8 cellular contexts compared by ENCODE assay signal in the genomic region with DNA sequence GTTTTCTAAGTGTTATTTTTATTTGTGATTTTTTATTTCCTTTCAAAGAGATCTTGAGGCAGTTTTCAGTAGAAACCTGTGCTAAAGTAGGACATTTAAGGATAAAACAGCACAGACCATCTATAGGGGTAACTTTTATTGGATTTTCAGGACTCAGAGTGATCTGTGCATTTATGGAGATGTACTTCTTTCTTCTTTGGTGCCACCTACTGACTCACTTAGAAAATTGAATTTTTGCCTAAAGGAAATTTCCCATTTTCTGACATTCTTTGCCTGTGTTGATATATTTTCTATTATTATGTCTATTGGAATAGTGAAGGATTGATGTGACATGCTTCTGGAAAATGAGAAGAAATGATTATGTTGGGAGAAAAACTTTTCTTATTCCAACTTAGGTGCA.
DNase-seq lines count a peak whose midpoint lies in the region; ATAC-seq and TF ChIP-seq lines count a peak whose summit lies in the region.

No MANE protein-coding gene starts in this region.

- TF ChIP-seq CTCF in heart left ventricle (IDR thresholded peaks at IDR 0.05) (peak in 9 of 12 donors; percentile 6 to 53 (median 19)), right atrium auricular region (IDR thresholded peaks at IDR 0.05) (peak in 1 of 2 donors; percentile 47), epithelial cell of esophagus (IDR thresholded peaks at IDR 0.05; ENCODE audit: insufficient read depth, low read depth, low read length, missing control alignments) (peak; percentile 41), upper lobe of right lung (IDR thresholded peaks at IDR 0.05) (peak; percentile 34), esophagus muscularis mucosa (IDR thresholded peaks at IDR 0.05) (peak in 1 of 3 experiments; percentile 18)

- DNase-seq in heart left ventricle: no peak
- no peak for DNase-seq in right atrium auricular region (ENCODE audit: low spot score)
- peak; percentile 45 for DNase-seq in NCI-H748 treated with DMSO at 0.1 percent for 48 hours (lab: John Stamatoyannopoulos, UW)
- DNase-seq in epithelial cell of esophagus (ENCODE audit: low read depth): peak; percentile 39
- no peak for DNase-seq in upper lobe of right lung
- no peak for DNase-seq in esophagus muscularis mucosa (ENCODE audit: extremely low spot score)
- no peak for DNase-seq in stimulated activated naive CD8-positive, alpha-beta T cell treated with anti-CD3 and anti-CD28 coated beads, Interleukin-15, Interleukin-2, amounts not matched to agents 100 U/mL and 50 U/mL, for 24 hours
- no peak for DNase-seq in activated T-cell treated with anti-CD3 and anti-CD28 coated beads, Interleukin-2, amount 50 U/mL, for 4 hours

- H3K4me3 Mint-ChIP-seq in activated T-cell treated with anti-CD3 and anti-CD28 coated beads, Interleukin-2, amount 50 U/mL, for 4 hours: no peak overlapping the region

- no peak overlapping the region for H3K27ac ChIP-seq in heart left ventricle
- H3K27ac ChIP-seq in right atrium auricular region: no peak overlapping the region
- H3K27ac ChIP-seq in upper lobe of right lung: no peak overlapping the region
- no peak overlapping the region for H3K27ac ChIP-seq in esophagus muscularis mucosa (replicated peaks in 1 of 4)

- TF ChIP-seq EP300 in esophagus muscularis mucosa (IDR thresholded peaks at IDR 0.05): no peak

- no peaks in the 10 kb centered on the region for H3K9me3 ChIP-seq in heart left ventricle
- no peaks in the 10 kb centered on the region for H3K9me3 ChIP-seq in right atrium auricular region
- H3K9me3 ChIP-seq in upper lobe of right lung: no peaks in the 10 kb centered on the region
- H3K9me3 ChIP-seq in esophagus muscularis mucosa: no peaks in the 10 kb centered on the region

- no peaks in the 10 kb centered on the region for H3K36me3 Mint-ChIP-seq in activated T-cell treated with anti-CD3 and anti-CD28 coated beads, Interleukin-2, amount 50 U/mL, for 4 hours (ENCODE audit: insufficient read depth)

- ATAC-seq in heart left ventricle (no peak), upper lobe of right lung (no peak)
- no peak for ATAC-seq in stimulated activated naive CD8-positive, alpha-beta T cell treated with anti-CD3 and anti-CD28 coated beads, Interleukin-15, Interleukin-2, amounts not matched to agents 100 U/mL and 50 U/mL, for 24 hours
- ATAC-seq in activated T-cell treated with anti-CD3 and anti-CD28 coated beads, Interleukin-2, amount 50 U/mL, for 4 hours: no peak

- no peaks in the 10 kb centered on the region for H3K4me1 Mint-ChIP-seq in activated T-cell treated with anti-CD3 and anti-CD28 coated beads, Interleukin-2, amount 50 U/mL, for 4 hours (ENCODE audit: low read depth)

- no peaks in the 10 kb centered on the region for H3K9me3 Mint-ChIP-seq in activated T-cell treated with anti-CD3 and anti-CD28 coated beads, Interleukin-2, amount 50 U/mL, for 4 hours

- peaks cover 0 to 4% (median 0%) of the 10 kb centered on the region in 12 donors for H3K4me1 ChIP-seq in heart left ventricle
- H3K4me1 ChIP-seq in right atrium auricular region: no peaks in the 10 kb centered on the region
- no peaks in the 10 kb centered on the region for H3K4me1 ChIP-seq in upper lobe of right lung
- H3K4me1 ChIP-seq in esophagus muscularis mucosa: no peaks in the 10 kb centered on the region

- H3K27me3 Mint-ChIP-seq in activated T-cell treated with anti-CD3 and anti-CD28 coated beads, Interleukin-2, amount 50 U/mL, for 4 hours (ENCODE audit: low read depth): peaks cover 12% of the 10 kb centered on the region

- peaks cover 0 to 4% (median 0%) of the 10 kb centered on the region in 9 donors for H3K27me3 ChIP-seq in heart left ventricle
- no peaks in the 10 kb centered on the region for H3K27me3 ChIP-seq in right atrium auricular region
- peaks cover 5% of the 10 kb centered on the region for H3K27me3 ChIP-seq in upper lobe of right lung
- no peaks in the 10 kb centered on the region for H3K27me3 ChIP-seq in esophagus muscularis mucosa

- TF ChIP-seq POLR2A in heart left ventricle (IDR thresholded peaks at IDR 0.05) (no peak), esophagus muscularis mucosa (IDR thresholded peaks at IDR 0.05; ENCODE audit: low read depth) (no peak)

- intact Hi-C loops in heart left ventricle (cut with DNase I) (loop anchor here in 2 of 10 donors (5.0 to 10.0 kb wide), 2 partner anchors 299 to 336 kb away; a partner anchor contains a TSS), upper lobe of right lung (cut with DNase I) (no loop called here), esophagus muscularis mucosa (cut with DNase I) (no loop called here)

- H3K4me3 ChIP-seq in heart left ventricle: no peak overlapping the region
- H3K4me3 ChIP-seq in right atrium auricular region: no peak overlapping the region
- H3K4me3 ChIP-seq in epithelial cell of esophagus (ENCODE audit: low read length): no peak overlapping the region
- no peak overlapping the region for H3K4me3 ChIP-seq in upper lobe of right lung
- no peak overlapping the region for H3K4me3 ChIP-seq in esophagus muscularis mucosa

- H3K36me3 ChIP-seq in heart left ventricle (no peaks in the 10 kb centered on the region), right atrium auricular region (no peaks in the 10 kb centered on the region), upper lobe of right lung (no peaks in the 10 kb centered on the region), esophagus muscularis mucosa (no peaks in the 10 kb centered on the region)

Comparison
In these comparisons a context has a peak if more than half of its experiments do, and no peak if none do; other contexts are left out.
1. DNase-seq: peak in NCI-H748 treated with DMSO at 0.1 percent for 48 hours (single experiment) and epithelial cell of esophagus (single experiment); none in heart left ventricle (0 of 5), right atrium auricular region (single experiment), upper lobe of right lung (single experiment), esophagus muscularis mucosa (single experiment), stimulated activated naive CD8-positive, alpha-beta T cell treated with anti-CD3 and anti-CD28 coated beads, Interleukin-15, Interleukin-2, amounts not matched to agents 100 U/mL and 50 U/mL, for 24 hours (single experiment) and activated T-cell treated with anti-CD3 and anti-CD28 coated beads, Interleukin-2, amount 50 U/mL, for 4 hours (single experiment).